Comparison of ENCODE assay signal across 1 cellular context in genomic region chr1:220274122-220274855, GRCh38.
TF ChIP-seq lines count a peak whose summit lies in the region.

No MANE protein-coding gene starts in this region.

TF ChIP-seq in K562, 482 proteins besides CTCF, POLR2A, EP300 and RAD21 (continued from another document and continues in another):
- TF ChIP-seq POU5F1 (IDR thresholded peaks at IDR 0.05; ENCODE audit: borderline replicate concordance, low read depth, low read length, partially characterized antibody) (no peak), NFRKB (IDR thresholded peaks at IDR 0.05; ENCODE audit: low read depth) (no peak), ZBTB12 (CRISPR knock-in tag; IDR thresholded peaks at IDR 0.05) (peak; percentile 44; the same call in 1 of the 2 replicates), CLOCK (CRISPR knock-in tag; IDR thresholded peaks at IDR 0.05; ENCODE audit: borderline replicate concordance) (no peak), ZNF311 (CRISPR knock-in tag; IDR thresholded peaks at IDR 0.05) (peak; percentile 60; the same call in 1 of the 2 replicates), ZNF436 (CRISPR knock-in tag; IDR thresholded peaks at IDR 0.05) (no peak), IRF2 (CRISPR knock-in tag; IDR thresholded peaks at IDR 0.05) (no peak), XRCC4 (IDR thresholded peaks at IDR 0.05; ENCODE audit: extremely low read depth, insufficient read depth, insufficient read length) (no peak), CTBP1 (IDR thresholded peaks at IDR 0.05; ENCODE audit: borderline replicate concordance) (peak; percentile 84), PPARD (CRISPR knock-in tag; IDR thresholded peaks at IDR 0.05) (no peak), BMI1 (IDR thresholded peaks at IDR 0.05; ENCODE audit: low read length) (no peak), ZNF699 (CRISPR knock-in tag; IDR thresholded peaks at IDR 0.05; ENCODE audit: insufficient replicate concordance) (no peak), SNIP1 (IDR thresholded peaks at IDR 0.05; ENCODE audit: low read depth) (no peak), NONO (IDR thresholded peaks at IDR 0.05; ENCODE audit: low read depth in 2 of 2, low read length in 1 of 2) (no peak), NFE2 (IDR thresholded peaks at IDR 0.05; ENCODE audit: low read depth) (no peak), SMAD1 (IDR thresholded peaks at IDR 0.05; ENCODE audit: low read depth, low read length, partially characterized antibody) (no peak), RBM15 (IDR thresholded peaks at IDR 0.05; ENCODE audit: insufficient read depth, low read length) (no peak), STAT5A (IDR thresholded peaks at IDR 0.05; ENCODE audit: borderline replicate concordance, low read length) (no peak), GABPB1 (CRISPR knock-in tag; IDR thresholded peaks at IDR 0.05) (no peak), CEBPZ (IDR thresholded peaks at IDR 0.05; ENCODE audit: borderline replicate concordance, low read depth, low read length) (no peak), NR3C1 (CRISPR knock-in tag; IDR thresholded peaks at IDR 0.05) (no peak), CAMTA2 (CRISPR knock-in tag; conservative IDR thresholded peaks at IDR 0.05) (no peak), ZNF766 (CRISPR knock-in tag; conservative IDR thresholded peaks at IDR 0.05) (no peak), ZNF398 (CRISPR knock-in tag; IDR thresholded peaks at IDR 0.05) (no peak), L3MBTL2 (IDR thresholded peaks at IDR 0.05) (peak; percentile 91), RAD51 (IDR thresholded peaks at IDR 0.05; ENCODE audit: borderline replicate concordance, low read depth) (no peak), BRD4 (IDR thresholded peaks at IDR 0.05) (peak; percentile 47; the same call in 1 of the 2 replicates), ATF7 (IDR thresholded peaks at IDR 0.05) (peak; percentile 43; the same call in 1 of the 2 replicates), RUNX1 (IDR thresholded peaks at IDR 0.05; ENCODE audit: low read depth) (no peak), FOXJ2 (tag; IDR thresholded peaks at IDR 0.05) (no peak), ZNF408 (CRISPR knock-in tag; IDR thresholded peaks at IDR 0.05; ENCODE audit: low read depth) (no peak)
- TF ChIP-seq, protein P1, sequence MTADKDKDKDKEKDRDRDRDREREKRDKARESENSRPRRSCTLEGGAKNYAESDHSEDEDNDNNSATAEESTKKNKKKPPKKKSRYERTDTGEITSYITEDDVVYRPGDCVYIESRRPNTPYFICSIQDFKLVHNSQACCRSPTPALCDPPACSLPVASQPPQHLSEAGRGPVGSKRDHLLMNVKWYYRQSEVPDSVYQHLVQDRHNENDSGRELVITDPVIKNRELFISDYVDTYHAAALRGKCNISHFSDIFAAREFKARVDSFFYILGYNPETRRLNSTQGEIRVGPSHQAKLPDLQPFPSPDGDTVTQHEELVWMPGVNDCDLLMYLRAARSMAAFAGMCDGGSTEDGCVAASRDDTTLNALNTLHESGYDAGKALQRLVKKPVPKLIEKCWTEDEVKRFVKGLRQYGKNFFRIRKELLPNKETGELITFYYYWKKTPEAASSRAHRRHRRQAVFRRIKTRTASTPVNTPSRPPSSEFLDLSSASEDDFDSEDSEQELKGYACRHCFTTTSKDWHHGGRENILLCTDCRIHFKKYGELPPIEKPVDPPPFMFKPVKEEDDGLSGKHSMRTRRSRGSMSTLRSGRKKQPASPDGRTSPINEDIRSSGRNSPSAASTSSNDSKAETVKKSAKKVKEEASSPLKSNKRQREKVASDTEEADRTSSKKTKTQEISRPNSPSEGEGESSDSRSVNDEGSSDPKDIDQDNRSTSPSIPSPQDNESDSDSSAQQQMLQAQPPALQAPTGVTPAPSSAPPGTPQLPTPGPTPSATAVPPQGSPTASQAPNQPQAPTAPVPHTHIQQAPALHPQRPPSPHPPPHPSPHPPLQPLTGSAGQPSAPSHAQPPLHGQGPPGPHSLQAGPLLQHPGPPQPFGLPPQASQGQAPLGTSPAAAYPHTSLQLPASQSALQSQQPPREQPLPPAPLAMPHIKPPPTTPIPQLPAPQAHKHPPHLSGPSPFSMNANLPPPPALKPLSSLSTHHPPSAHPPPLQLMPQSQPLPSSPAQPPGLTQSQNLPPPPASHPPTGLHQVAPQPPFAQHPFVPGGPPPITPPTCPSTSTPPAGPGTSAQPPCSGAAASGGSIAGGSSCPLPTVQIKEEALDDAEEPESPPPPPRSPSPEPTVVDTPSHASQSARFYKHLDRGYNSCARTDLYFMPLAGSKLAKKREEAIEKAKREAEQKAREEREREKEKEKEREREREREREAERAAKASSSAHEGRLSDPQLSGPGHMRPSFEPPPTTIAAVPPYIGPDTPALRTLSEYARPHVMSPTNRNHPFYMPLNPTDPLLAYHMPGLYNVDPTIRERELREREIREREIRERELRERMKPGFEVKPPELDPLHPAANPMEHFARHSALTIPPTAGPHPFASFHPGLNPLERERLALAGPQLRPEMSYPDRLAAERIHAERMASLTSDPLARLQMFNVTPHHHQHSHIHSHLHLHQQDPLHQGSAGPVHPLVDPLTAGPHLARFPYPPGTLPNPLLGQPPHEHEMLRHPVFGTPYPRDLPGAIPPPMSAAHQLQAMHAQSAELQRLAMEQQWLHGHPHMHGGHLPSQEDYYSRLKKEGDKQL (CRISPR knock-in tag; IDR thresholded peaks at IDR 0.05; ENCODE audit: borderline replicate concordance), result no peak
- TF ChIP-seq, protein P2, sequence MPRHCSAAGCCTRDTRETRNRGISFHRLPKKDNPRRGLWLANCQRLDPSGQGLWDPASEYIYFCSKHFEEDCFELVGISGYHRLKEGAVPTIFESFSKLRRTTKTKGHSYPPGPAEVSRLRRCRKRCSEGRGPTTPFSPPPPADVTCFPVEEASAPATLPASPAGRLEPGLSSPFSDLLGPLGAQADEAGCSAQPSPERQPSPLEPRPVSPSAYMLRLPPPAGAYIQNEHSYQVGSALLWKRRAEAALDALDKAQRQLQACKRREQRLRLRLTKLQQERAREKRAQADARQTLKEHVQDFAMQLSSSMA (CRISPR knock-in tag; IDR thresholded peaks at IDR 0.05), result no peak
- TF ChIP-seq, protein P3, sequence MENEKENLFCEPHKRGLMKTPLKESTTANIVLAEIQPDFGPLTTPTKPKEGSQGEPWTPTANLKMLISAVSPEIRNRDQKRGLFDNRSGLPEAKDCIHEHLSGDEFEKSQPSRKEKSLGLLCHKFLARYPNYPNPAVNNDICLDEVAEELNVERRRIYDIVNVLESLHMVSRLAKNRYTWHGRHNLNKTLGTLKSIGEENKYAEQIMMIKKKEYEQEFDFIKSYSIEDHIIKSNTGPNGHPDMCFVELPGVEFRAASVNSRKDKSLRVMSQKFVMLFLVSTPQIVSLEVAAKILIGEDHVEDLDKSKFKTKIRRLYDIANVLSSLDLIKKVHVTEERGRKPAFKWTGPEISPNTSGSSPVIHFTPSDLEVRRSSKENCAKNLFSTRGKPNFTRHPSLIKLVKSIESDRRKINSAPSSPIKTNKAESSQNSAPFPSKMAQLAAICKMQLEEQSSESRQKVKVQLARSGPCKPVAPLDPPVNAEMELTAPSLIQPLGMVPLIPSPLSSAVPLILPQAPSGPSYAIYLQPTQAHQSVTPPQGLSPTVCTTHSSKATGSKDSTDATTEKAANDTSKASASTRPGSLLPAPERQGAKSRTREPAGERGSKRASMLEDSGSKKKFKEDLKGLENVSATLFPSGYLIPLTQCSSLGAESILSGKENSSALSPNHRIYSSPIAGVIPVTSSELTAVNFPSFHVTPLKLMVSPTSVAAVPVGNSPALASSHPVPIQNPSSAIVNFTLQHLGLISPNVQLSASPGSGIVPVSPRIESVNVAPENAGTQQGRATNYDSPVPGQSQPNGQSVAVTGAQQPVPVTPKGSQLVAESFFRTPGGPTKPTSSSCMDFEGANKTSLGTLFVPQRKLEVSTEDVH (IDR thresholded peaks at IDR 0.05; ENCODE audit: low read depth, partially characterized antibody), result no peak
- TF ChIP-seq, protein P4, sequence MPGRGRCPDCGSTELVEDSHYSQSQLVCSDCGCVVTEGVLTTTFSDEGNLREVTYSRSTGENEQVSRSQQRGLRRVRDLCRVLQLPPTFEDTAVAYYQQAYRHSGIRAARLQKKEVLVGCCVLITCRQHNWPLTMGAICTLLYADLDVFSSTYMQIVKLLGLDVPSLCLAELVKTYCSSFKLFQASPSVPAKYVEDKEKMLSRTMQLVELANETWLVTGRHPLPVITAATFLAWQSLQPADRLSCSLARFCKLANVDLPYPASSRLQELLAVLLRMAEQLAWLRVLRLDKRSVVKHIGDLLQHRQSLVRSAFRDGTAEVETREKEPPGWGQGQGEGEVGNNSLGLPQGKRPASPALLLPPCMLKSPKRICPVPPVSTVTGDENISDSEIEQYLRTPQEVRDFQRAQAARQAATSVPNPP (IDR thresholded peaks at IDR 0.05; ENCODE audit: borderline replicate concordance, insufficient read depth, insufficient read length), result no peak
- TF ChIP-seq, protein P5, sequence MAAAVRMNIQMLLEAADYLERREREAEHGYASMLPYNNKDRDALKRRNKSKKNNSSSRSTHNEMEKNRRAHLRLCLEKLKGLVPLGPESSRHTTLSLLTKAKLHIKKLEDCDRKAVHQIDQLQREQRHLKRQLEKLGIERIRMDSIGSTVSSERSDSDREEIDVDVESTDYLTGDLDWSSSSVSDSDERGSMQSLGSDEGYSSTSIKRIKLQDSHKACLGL (CRISPR knock-in tag; IDR thresholded peaks at IDR 0.05; ENCODE audit: borderline replicate concordance, poor library complexity, severe bottlenecking), result no peak
- TF ChIP-seq, protein P6, sequence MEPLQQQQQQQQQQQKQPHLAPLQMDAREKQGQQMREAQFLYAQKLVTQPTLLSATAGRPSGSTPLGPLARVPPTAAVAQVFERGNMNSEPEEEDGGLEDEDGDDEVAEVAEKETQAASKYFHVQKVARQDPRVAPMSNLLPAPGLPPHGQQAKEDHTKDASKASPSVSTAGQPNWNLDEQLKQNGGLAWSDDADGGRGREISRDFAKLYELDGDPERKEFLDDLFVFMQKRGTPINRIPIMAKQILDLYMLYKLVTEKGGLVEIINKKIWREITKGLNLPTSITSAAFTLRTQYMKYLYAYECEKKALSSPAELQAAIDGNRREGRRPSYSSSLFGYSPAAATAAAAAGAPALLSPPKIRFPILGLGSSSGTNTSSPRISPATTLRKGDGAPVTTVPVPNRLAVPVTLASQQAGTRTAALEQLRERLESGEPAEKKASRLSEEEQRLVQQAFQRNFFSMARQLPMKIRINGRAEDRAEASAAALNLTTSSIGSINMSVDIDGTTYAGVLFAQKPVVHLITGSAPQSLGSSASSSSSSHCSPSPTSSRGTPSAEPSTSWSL (CRISPR knock-in tag; IDR thresholded peaks at IDR 0.05; ENCODE audit: borderline replicate concordance), result no peak
